In the genomic region with DNA sequence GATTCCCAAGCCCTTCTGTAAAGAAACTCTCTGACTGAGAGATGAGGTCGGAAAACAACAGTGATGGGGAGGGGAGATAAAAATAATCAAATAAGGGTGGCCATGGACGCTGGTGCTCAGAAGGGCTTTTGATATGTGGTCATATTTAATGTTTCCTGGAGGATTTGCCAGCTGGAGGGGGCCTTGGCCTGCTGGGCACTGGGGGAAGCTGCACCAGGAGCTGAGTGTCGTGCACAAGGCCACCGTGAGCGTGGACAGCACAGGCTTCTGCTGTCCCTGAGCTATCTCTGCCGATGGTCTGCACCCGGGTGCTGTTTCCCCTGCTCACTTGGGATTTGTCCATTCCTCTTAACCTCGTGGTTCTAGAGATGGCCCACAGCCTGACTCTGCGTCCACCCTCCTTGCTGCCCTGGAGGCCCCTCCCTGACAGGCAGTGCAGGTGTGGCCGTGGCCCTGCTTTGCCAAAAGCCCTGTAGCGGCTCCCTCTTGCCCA, we compare ENCODE assay signal across 23 cellular contexts. TPM values are rescaled to one million over a fixed set of nuclear protein-coding genes. Genes with fewer than 3 reads are reported as not detected.
DNase-seq lines count a peak whose midpoint lies in the region; ATAC-seq and TF ChIP-seq lines count a peak whose summit lies in the region.
"Had no signal": no experiment of that assay in that cellular context is flagged by ENCODE, and none has a peak within 500 bp of the region (broad histone marks: within the 10 kb centered on the region; RNA-seq: fewer than 3 reads in every experiment).

No MANE protein-coding gene starts in this region.

- no peak overlapping the region for H3K27ac ChIP-seq in right cardiac atrium (ENCODE audit: low read length)
- peak overlapping the region; percentile 1 to 84 (median 56) for H3K27ac ChIP-seq in gastrocnemius medialis
- H3K27ac ChIP-seq: psoas muscle had no signal

- H3K4me3 ChIP-seq in BE2C (ENCODE audit: low read depth, low read length) (no peak overlapping the region), right cardiac atrium (ENCODE audit: low read length) (no peak overlapping the region), gastrocnemius medialis (no peak overlapping the region)
- H3K4me3 ChIP-seq: BLaER1 treated with 17β-estradiol and CSF1 and Interleukin-3, amounts not matched to agents 10 nM and 100 nM; psoas muscle; skin epidermis had no signal

- ATAC-seq in right cardiac atrium (no peak), gastrocnemius medialis (no peak), GM19023 (IDR thresholded peaks at IDR 0.05; ENCODE audit: unreplicated experiment) (no peak)
- ATAC-seq: activated naive CD4-positive, alpha-beta T cell treated with anti-CD3 and anti-CD28 coated beads, Interleukin-2, amount 50 U/mL, for 72 hours; psoas muscle had no signal

- H3K4me1 ChIP-seq in BE2C (peaks cover 26% of the 10 kb centered on the region), right cardiac atrium (ENCODE audit: control insufficient read depth, insufficient read depth, low read length) (peaks cover 31% of the 10 kb centered on the region), gastrocnemius medialis (peaks cover 0 to 25% of the 10 kb centered on the region in 2 donors)

- intact Hi-C loops in right cardiac atrium (cut with DNase I) (no loop called here), gastrocnemius medialis (cut with DNase I; ENCODE audit: low total_unique reads) (no loop called here)

- in situ Hi-C loops in gastrocnemius medialis (cut with MboI; ENCODE audit: low sequenced_read_pairs in 4 of 4): no loop called here

- H3K9me3 ChIP-seq in BE2C (no peaks in the 10 kb centered on the region), right cardiac atrium (ENCODE audit: control insufficient read depth, low read length) (no peaks in the 10 kb centered on the region), gastrocnemius medialis (no peaks in the 10 kb centered on the region)
- H3K9me3 ChIP-seq: BLaER1 treated with 17β-estradiol and CSF1 and Interleukin-3, amounts not matched to agents 10 nM and 100 nM; psoas muscle had no signal

- no peak for TF ChIP-seq POLR2A in gastrocnemius medialis (IDR thresholded peaks at IDR 0.05)

- H3K36me3 ChIP-seq in BE2C: no peaks in the 10 kb centered on the region
- H3K36me3 ChIP-seq in gastrocnemius medialis: no peaks in the 10 kb centered on the region

- no peak for TF ChIP-seq CTCF in BE2C (IDR thresholded peaks at IDR 0.05; ENCODE audit: low read depth, low read length)
- no peak for TF ChIP-seq CTCF in gastrocnemius medialis (IDR thresholded peaks at IDR 0.05 in 4 of 5, conservative IDR thresholded peaks at IDR 0.05 in 1 of 5)

- DNase-seq in BE2C: peak; percentile 62
- DNase-seq in SK-N-DZ (ENCODE audit: low spot score): peak; percentile 71
- peak in 2 of 3 donors; percentile 27 to 45 for DNase-seq in right cardiac atrium
- no peak for DNase-seq in gastrocnemius medialis
- DNase-seq in NCI-H2081 (lab: John Stamatoyannopoulos, UW): no peak
- no peak for DNase-seq in HCEC 1CT
- no peak for DNase-seq in activated CD4-positive, alpha-beta T cell treated with anti-CD3 and anti-CD28 coated beads, Interleukin-2, amount 50 U/mL, for 4 hours
- DNase-seq: ACHN; activated T-cell treated with anti-CD3 and anti-CD28 coated beads for 4 hours; anterior cingulate cortex; KG1; MM.1S; NCI-H1417 treated with DMSO at 0.1 percent for 48 hours; NCI-H2081 treated with DMSO at 0.1 percent for 48 hours; NCI-H748 treated with DMSO at 0.1 percent for 48 hours; psoas muscle; stimulated activated CD4-positive, alpha-beta T cell treated with anti-CD3 and anti-CD28 coated beads, Interleukin-1b, Interleukin-23, amount 100 ng/mL, for 48 hours; stimulated activated CD8-positive, alpha-beta memory T cell treated with anti-CD3 and anti-CD28 coated beads, Interleukin-4, amount 100 ng/mL, for 48 hours; trophoblast cell had no signal

- WGBS in right cardiac atrium: 41% methylated on average over 11 of the region's 11 CpGs

- H3K27me3 ChIP-seq in BE2C: no peaks in the 10 kb centered on the region
- H3K27me3 ChIP-seq in right cardiac atrium (ENCODE audit: control insufficient read depth, insufficient read depth): no peaks in the 10 kb centered on the region
- H3K27me3 ChIP-seq in gastrocnemius medialis: no peaks in the 10 kb centered on the region
- H3K27me3 ChIP-seq: BLaER1 treated with 17β-estradiol and CSF1 and Interleukin-3, amounts not matched to agents 10 nM and 100 nM had no signal

RNA-seq across cellular contexts. Expression of a gene that starts 24.0 kb away (rescaled TPM):
- 2.4 TPM for polyA plus RNA-seq in BE2C (2012; ENCODE audit: insufficient read depth, insufficient read length, low read depth)
- 11.1 and 16.8 TPM in 2 replicates for polyA plus RNA-seq in SK-N-DZ (2014; cell fraction: cytosol; rRNA removed)
- 18.0 and 21.0 TPM in 2 replicates for polyA plus RNA-seq in SK-N-DZ (2014; cell fraction: nucleus; rRNA removed)
- total RNA-seq in right cardiac atrium (10 to 100 TPM; 13.2 to 23.1 (median 18.1) TPM), gastrocnemius medialis (10 to 100 TPM in 3 of 4 donors, 1 to 10 TPM in 1; 8.7 to 18.8 (median 15.1) TPM)
- polyA plus RNA-seq in right cardiac atrium: 16.7 TPM

Comparison
In these comparisons a context has a peak if more than half of its experiments do, and no peak if none do; other contexts are left out.
1. DNase-seq: peak in BE2C (single experiment), SK-N-DZ (single experiment) and right cardiac atrium (2 of 3); none in gastrocnemius medialis (0 of 2), NCI-H2081 (0 of 2), HCEC 1CT (single experiment) and activated CD4-positive, alpha-beta T cell treated with anti-CD3 and anti-CD28 coated beads, Interleukin-2, amount 50 U/mL, for 4 hours (0 of 2).